ENCODE assay signal across 10 cellular contexts in genomic region chr9:99181621-99182020, GRCh38. TPM values are rescaled to one million over a fixed set of nuclear protein-coding genes. Genes with fewer than 3 reads are reported as not detected.
DNase-seq lines count a peak whose midpoint lies in the region; ATAC-seq lines count a peak whose summit lies in the region.
"Had no signal": no experiment of that assay in that cellular context is flagged by ENCODE, and none has a peak within 500 bp of the region (broad histone marks: within the 10 kb centered on the region; RNA-seq: fewer than 3 reads in every experiment).

No MANE protein-coding gene starts in this region.

- H3K27ac Mint-ChIP-seq in activated T-cell treated with anti-CD3 and anti-CD28 coated beads, Interleukin-2, amount 50 U/mL, for 24 hours: peak overlapping the region; percentile 82
- H3K27ac Mint-ChIP-seq: HFFc6 had no signal

- ATAC-seq in HG03060 (IDR thresholded peaks at IDR 0.05; ENCODE audit: low read depth, unreplicated experiment) (peak; percentile 34), left cardiac atrium (no peak)

- H3K9me3 Mint-ChIP-seq in activated T-cell treated with anti-CD3 and anti-CD28 coated beads, Interleukin-2, amount 50 U/mL, for 24 hours: no peaks in the 10 kb centered on the region
- H3K9me3 Mint-ChIP-seq: HFFc6 had no signal

- no peaks in the 10 kb centered on the region for H3K27me3 Mint-ChIP-seq in activated T-cell treated with anti-CD3 and anti-CD28 coated beads, Interleukin-2, amount 50 U/mL, for 24 hours

- H3K4me3 Mint-ChIP-seq in activated T-cell treated with anti-CD3 and anti-CD28 coated beads, Interleukin-2, amount 50 U/mL, for 24 hours: peak overlapping the region; percentile 2
- H3K4me3 Mint-ChIP-seq: HFFc6 had no signal

- peak; percentile 62 for DNase-seq in activated CD8-positive, alpha-beta memory T cell treated with anti-CD3 and anti-CD28 coated beads for 24 hours
- no peak for DNase-seq in activated CD8-positive, alpha-beta memory T cell treated with anti-CD3 and anti-CD28 coated beads, Interleukin-2, amount 50 U/mL, for 4 hours
- DNase-seq in activated T-cell treated with anti-CD3 and anti-CD28 coated beads, Interleukin-2, amount 50 U/mL, for 24 hours: no peak
- peak; percentile 24 to 47 for DNase-seq in stimulated activated CD8-positive, alpha-beta memory T cell treated with anti-CD3 and anti-CD28 coated beads, Interleukin-15, amount 100 ng/mL, for 48 hours (ENCODE audit: low read depth in 2 of 2)
- no peak for DNase-seq in AML-193 (lab: John Stamatoyannopoulos, UW)
- no peak for DNase-seq in left cardiac atrium
- no peak for DNase-seq in NCI-H748 treated with DMSO at 0.1 percent for 48 hours (lab: John Stamatoyannopoulos, UW)
- DNase-seq: BE2C, HFFc6 had no signal

- no peaks in the 10 kb centered on the region for H3K36me3 Mint-ChIP-seq in activated T-cell treated with anti-CD3 and anti-CD28 coated beads, Interleukin-2, amount 50 U/mL, for 24 hours (ENCODE audit: low read depth)

- intact Hi-C loops in left cardiac atrium (cut with DNase I): no loop called here

- peaks cover 61% of the 10 kb centered on the region for H3K4me1 Mint-ChIP-seq in activated T-cell treated with anti-CD3 and anti-CD28 coated beads, Interleukin-2, amount 50 U/mL, for 24 hours (ENCODE audit: low read depth)

RNA-seq across cellular contexts. Expression of gene ALG2, which starts 40.1 kb away (rescaled TPM):
- 10 to 100 TPM; 15.1 to 29.3 TPM for total RNA-seq in left cardiac atrium

RNA-seq across cellular contexts. Expression of gene SEC61B, which starts 40.5 kb away (rescaled TPM):
- 10 to 100 TPM; 60.4 to 77.8 TPM for total RNA-seq in left cardiac atrium

Comparison
In these comparisons a context has a peak if more than half of its experiments do, and no peak if none do; other contexts are left out.
1. DNase-seq: peak in activated CD8-positive, alpha-beta memory T cell treated with anti-CD3 and anti-CD28 coated beads for 24 hours (single experiment) and stimulated activated CD8-positive, alpha-beta memory T cell treated with anti-CD3 and anti-CD28 coated beads, Interleukin-15, amount 100 ng/mL, for 48 hours (2 of 2); none in activated CD8-positive, alpha-beta memory T cell treated with anti-CD3 and anti-CD28 coated beads, Interleukin-2, amount 50 U/mL, for 4 hours (single experiment), activated T-cell treated with anti-CD3 and anti-CD28 coated beads, Interleukin-2, amount 50 U/mL, for 24 hours (single experiment), AML-193 (0 of 2), left cardiac atrium (single experiment) and NCI-H748 treated with DMSO at 0.1 percent for 48 hours (single experiment).